ENCODE assay signal across 8 cellular contexts in genomic region chr10:18658301-18658991, GRCh38. TPM values are rescaled to one million over a fixed set of nuclear protein-coding genes. Genes with fewer than 3 reads are reported as not detected.
A peak's percentile ranks its signal among the peaks of the same experiment; 100 is the strongest.
DNase-seq lines count a peak whose midpoint lies in the region; ATAC-seq and TF ChIP-seq lines count a peak whose summit lies in the region.

No MANE protein-coding gene starts in this region.

- H3K36me3 ChIP-seq in left ventricle myocardium inferior = no peaks in the 10 kb centered on the region

- H3K9me3 Mint-ChIP-seq in activated naive CD4-positive, alpha-beta T cell treated with anti-CD3 and anti-CD28 coated beads for 36 hours = no peaks in the 10 kb centered on the region

- DNase-seq in AG09309 (ENCODE audit: low read depth) (no peak), HT1080 (ENCODE audit: low read depth) (peak; percentile 18), left ventricle myocardium inferior (no peak), retinal pigment epithelial cell (ENCODE audit: low read depth) (no peak)
- DNase-seq in activated naive CD4-positive, alpha-beta T cell treated with anti-CD3 and anti-CD28 coated beads for 36 hours = peak; percentile 13

- H3K4me1 ChIP-seq in left ventricle myocardium inferior = peaks cover 55% of the 10 kb centered on the region

- H3K27ac ChIP-seq in left ventricle myocardium inferior (replicated peaks) = peak overlapping the region; percentile 97

- CTCF ChIA-PET in activated naive CD4-positive, alpha-beta T cell treated with anti-CD3 and anti-CD28 coated beads for 36 hours (lab: Charles Lee) = interaction anchor here (0.6 kb wide), 1 partner anchor 9 kb away, joined by 3 read pairs; no protein-coding TSS in a partner anchor

- H3K4me3 ChIP-seq in AG09309 (ENCODE audit: control insufficient read depth, low read depth, low read length) (peak overlapping the region; percentile 98), left ventricle myocardium inferior (peak overlapping the region; percentile 92), retinal pigment epithelial cell (ENCODE audit: low read length) (peak overlapping the region; percentile 80)

- peak; percentile 23 for ATAC-seq in GM18867 (IDR thresholded peaks at IDR 0.05; ENCODE audit: unreplicated experiment)
- no peak for ATAC-seq in HG02623 (IDR thresholded peaks at IDR 0.05; ENCODE audit: unreplicated experiment)
- ATAC-seq in HG03139 (IDR thresholded peaks at IDR 0.05; ENCODE audit: unreplicated experiment) = no peak

- H3K27me3 ChIP-seq in left ventricle myocardium inferior (ENCODE audit: low read depth) = no peaks in the 10 kb centered on the region

- H3K4me1 Mint-ChIP-seq in activated naive CD4-positive, alpha-beta T cell treated with anti-CD3 and anti-CD28 coated beads for 36 hours (ENCODE audit: low read depth) = peaks cover 32% of the 10 kb centered on the region

- H3K4me3 Mint-ChIP-seq in activated naive CD4-positive, alpha-beta T cell treated with anti-CD3 and anti-CD28 coated beads for 36 hours = peak overlapping the region; percentile 93

- peak overlapping the region; percentile 98 for H3K27ac Mint-ChIP-seq in activated naive CD4-positive, alpha-beta T cell treated with anti-CD3 and anti-CD28 coated beads for 36 hours

- H3K9me3 ChIP-seq in left ventricle myocardium inferior (replicated peaks) = no peaks in the 10 kb centered on the region

- intact Hi-C loops in activated naive CD4-positive, alpha-beta T cell treated with anti-CD3 and anti-CD28 coated beads for 36 hours (cut with micrococcal nuclease) = loop anchor here (2.0 to 10.0 kb wide), 4 partner anchors 1014 to 1844 kb away; partner anchors contain the start of genes RSU1, STAM and VIM
- intact Hi-C loops in left ventricle myocardium inferior (cut with micrococcal nuclease) = no loop called here

- TF ChIP-seq CTCF in AG09309 (IDR thresholded peaks at IDR 0.05; ENCODE audit: control insufficient read depth, insufficient read depth, low read depth, low read length, missing control alignments) = no peak
- TF ChIP-seq CTCF in left ventricle myocardium inferior (IDR thresholded peaks at IDR 0.05; ENCODE audit: borderline replicate concordance) = no peak
- TF ChIP-seq CTCF in retinal pigment epithelial cell (conservative IDR thresholded peaks at IDR 0.05; ENCODE audit: low read depth, low read length) = no peak

- no peaks in the 10 kb centered on the region for H3K27me3 Mint-ChIP-seq in activated naive CD4-positive, alpha-beta T cell treated with anti-CD3 and anti-CD28 coated beads for 36 hours (ENCODE audit: low read depth)

- H3K36me3 Mint-ChIP-seq in activated naive CD4-positive, alpha-beta T cell treated with anti-CD3 and anti-CD28 coated beads for 36 hours (ENCODE audit: low read depth) = peaks cover 9% of the 10 kb centered on the region

RNA-seq across cellular contexts. Expression of gene ARL5B, which starts 0.8 kb away (rescaled TPM):
- total RNA-seq in HT1080 (2014; rRNA removed; shearing (Covaris generic)) = 5.6 and 7.3 TPM in 2 replicates
- 9.4 and 13.3 TPM in 2 replicates for polyA plus RNA-seq in HT1080 (2015; cell fraction: cytosol; rRNA removed)
- polyA plus RNA-seq in HT1080 (2015; cell fraction: nucleus; rRNA removed) = 17.8 and 17.9 TPM in 2 replicates
- 10 to 100 TPM; 13.8 to 14.1 TPM for total RNA-seq in activated naive CD4-positive, alpha-beta T cell treated with anti-CD3 and anti-CD28 coated beads for 36 hours
- 5.6 TPM for total RNA-seq in left ventricle myocardium inferior

RNA-seq across cellular contexts. Expression of gene NSUN6, which starts 7.1 kb away (rescaled TPM):
- total RNA-seq in HT1080 (2014; rRNA removed; shearing (Covaris generic)) = 8.5 and 9.8 TPM in 2 replicates
- 9.8 and 12.7 TPM in 2 replicates for polyA plus RNA-seq in HT1080 (2015; cell fraction: cytosol; rRNA removed)
- 27.1 and 28.9 TPM in 2 replicates for polyA plus RNA-seq in HT1080 (2015; cell fraction: nucleus; rRNA removed)
- 10 to 100 TPM in 1 of 2 experiments, 1 to 10 TPM in 1; 9.8 to 11.1 TPM for total RNA-seq in activated naive CD4-positive, alpha-beta T cell treated with anti-CD3 and anti-CD28 coated beads for 36 hours
- total RNA-seq in left ventricle myocardium inferior = 7.9 TPM

Comparison
In these comparisons a context has a peak if more than half of its experiments do, and no peak if none do; other contexts are left out.
1. DNase-seq: peak in HT1080 (single experiment) and activated naive CD4-positive, alpha-beta T cell treated with anti-CD3 and anti-CD28 coated beads for 36 hours (single experiment); none in AG09309 (single experiment), left ventricle myocardium inferior (single experiment) and retinal pigment epithelial cell (single experiment).
2. Peak in every context shown above with its lines, with median percentiles within 50 percentile points of each other: H3K4me3 ChIP-seq.